8 cellular contexts compared by ENCODE assay signal in the genomic region with DNA sequence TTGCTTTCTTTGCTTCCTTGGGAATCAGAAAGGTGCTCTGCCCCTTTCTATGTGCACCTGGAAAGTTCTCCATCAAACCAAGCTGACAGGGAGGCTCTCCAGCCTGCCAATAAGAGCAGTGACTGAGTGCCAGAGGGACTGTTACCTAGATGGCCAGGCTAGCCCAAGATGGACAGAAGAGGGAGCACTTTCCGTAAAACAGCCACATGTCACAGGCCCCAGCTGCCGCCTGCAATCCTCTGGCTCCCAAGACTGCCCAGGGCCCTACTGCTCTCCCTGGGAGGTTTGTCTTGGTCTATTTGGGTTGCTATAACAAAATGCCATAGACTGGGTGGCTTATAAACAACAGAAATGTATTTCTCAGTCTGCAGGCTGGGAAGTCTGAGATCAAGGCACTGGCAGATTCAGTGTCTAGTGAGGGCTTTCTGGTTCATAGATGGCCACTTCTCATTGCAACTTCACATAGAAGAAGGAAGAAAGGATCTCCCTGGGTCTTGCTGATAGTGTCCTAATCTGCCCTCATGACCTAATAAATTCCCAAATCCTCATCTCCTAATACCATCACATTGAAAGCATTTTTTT.
A peak's percentile ranks its signal among the peaks of the same experiment; 100 is the strongest.
DNase-seq lines count a peak whose midpoint lies in the region; ATAC-seq and TF ChIP-seq lines count a peak whose summit lies in the region.

No MANE protein-coding gene starts in this region.

- no peaks in the 10 kb centered on the region for H3K4me1 ChIP-seq in cardiac muscle cell (ENCODE audit: low read depth)
- H3K4me1 ChIP-seq in tibial artery = peaks cover 0 to 19% (median 8%) of the 10 kb centered on the region in 4 donors

- H3K27me3 ChIP-seq in cardiac muscle cell (no peaks in the 10 kb centered on the region), tibial artery (no peaks in the 10 kb centered on the region)

- H3K36me3 ChIP-seq in cardiac muscle cell (no peaks in the 10 kb centered on the region), tibial artery (peaks cover 0 to 11% (median 5%) of the 10 kb centered on the region in 3 donors)

- ATAC-seq in Right ventricle myocardium inferior (no peak), sciatic nerve (peak; percentile 51), GM21360 (IDR thresholded peaks at IDR 0.05; ENCODE audit: unreplicated experiment) (no peak)

- no peak overlapping the region for H3K4me3 ChIP-seq in cardiac muscle cell
- H3K4me3 ChIP-seq in tibial artery = no peak overlapping the region

- no peak overlapping the region for H3K27ac ChIP-seq in cardiac muscle cell
- H3K27ac ChIP-seq in tibial artery = no peak overlapping the region

- TF ChIP-seq CTCF in cardiac muscle cell (IDR thresholded peaks at IDR 0.05; ENCODE audit: low read depth, low read length) = peak; percentile 55
- TF ChIP-seq CTCF in tibial artery (IDR thresholded peaks at IDR 0.05) = no peak

- intact Hi-C loops in Right ventricle myocardium inferior (cut with DNase I) = no loop called here
- intact Hi-C loops in sciatic nerve (cut with DNase I) = no loop called here
- intact Hi-C loops in tibial artery (cut with DNase I; ENCODE audit: low total_unique reads) = no loop called here

- H3K9me3 ChIP-seq in cardiac muscle cell (ENCODE audit: low read depth) = no peaks in the 10 kb centered on the region
- no peaks in the 10 kb centered on the region for H3K9me3 ChIP-seq in tibial artery

- DNase-seq in cardiac muscle cell (ENCODE audit: low read depth in 1 of 2, low spot score in 1 of 2) (peak; percentile 48 to 56), Right ventricle myocardium inferior (ENCODE audit: missing footprints) (no peak), SK-MEL-5 (ENCODE audit: low read depth, low spot score) (peak; percentile 78), glomerular visceral epithelial cell (ENCODE audit: extremely low spot score) (peak; percentile 51), sciatic nerve (ENCODE audit: low spot score) (no peak), NCI-H2196 (lab: John Stamatoyannopoulos, UW; ENCODE audit: unreplicated experiment) (no peak), tibial artery (no peak)

- in situ Hi-C loops in SK-MEL-5 (cut with HindIII; ENCODE audit: low pct_unique_long_range_greater_than_20kb, low sequenced_read_pairs) = no loop called here

Comparison
In these comparisons a context has a peak if more than half of its experiments do, and no peak if none do; other contexts are left out.
1. DNase-seq: peak in cardiac muscle cell (2 of 2), SK-MEL-5 (single experiment) and glomerular visceral epithelial cell (single experiment); none in Right ventricle myocardium inferior (single experiment), sciatic nerve (single experiment), NCI-H2196 (single experiment) and tibial artery (0 of 2).